1 cellular context compared by ENCODE assay signal in genomic region chr1:197519741-197520334, GRCh38.
TF ChIP-seq lines count a peak whose summit lies in the region.

No MANE protein-coding gene starts in this region.

TF ChIP-seq in SK-N-SH, 30 proteins besides CTCF, POLR2A, EP300 and RAD21:
- TF ChIP-seq FOXJ3 (CRISPR knock-in tag; IDR thresholded peaks at IDR 0.05), result no peak
- TF ChIP-seq SMC3 (IDR thresholded peaks at IDR 0.05; ENCODE audit: low read depth, low read length), result 0 out of 2 replicates have a peak, but pooled peaks have one; percentile 7
